ENCODE assay signal across 1 cellular context in the genomic region with DNA sequence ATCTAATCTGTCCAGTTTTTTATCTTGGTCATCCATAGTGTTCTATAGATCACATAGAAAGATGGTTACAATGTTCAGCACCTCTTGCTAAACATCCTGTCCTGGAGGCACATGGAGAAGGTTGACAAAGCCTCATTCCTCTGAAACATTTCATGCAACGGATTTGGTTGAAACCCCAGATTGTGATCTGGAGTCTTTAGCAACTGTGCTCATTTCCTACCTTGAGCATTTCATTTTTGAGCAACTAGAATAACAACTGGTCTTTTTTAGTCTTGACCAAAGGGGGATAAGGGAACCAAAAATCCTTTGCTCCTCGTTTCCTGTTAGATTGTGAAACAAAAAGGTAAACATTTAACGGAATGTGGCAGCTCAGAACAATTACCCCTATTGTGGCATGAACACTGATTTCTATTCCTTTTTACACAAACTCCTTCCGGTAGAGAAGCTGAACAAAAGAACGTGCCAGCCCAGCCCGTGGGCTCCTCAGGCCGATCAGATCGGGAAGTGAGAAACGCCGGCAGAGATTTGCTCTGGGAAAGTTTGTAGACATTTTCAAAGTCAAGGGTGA.
A peak's percentile ranks its signal among the peaks of the same experiment; 100 is the strongest.
TF ChIP-seq lines count a peak whose summit lies in the region.

No MANE protein-coding gene starts in this region.

TF ChIP-seq in HepG2, 621 proteins besides CTCF, POLR2A, EP300 and RAD21 (continued from another document and continues in another):
- no peak; the same call in 1 of the 2 replicates for TF ChIP-seq ZBTB10 (CRISPR knock-in tag; IDR thresholded peaks at IDR 0.05; ENCODE audit: borderline replicate concordance)
- TF ChIP-seq ARID3A (IDR thresholded peaks at IDR 0.05; ENCODE audit: low read depth, low read length): peak; percentile 54; the same call in 1 of the 2 replicates
- TF ChIP-seq POGK (CRISPR knock-in tag; conservative IDR thresholded peaks at IDR 0.05): peak; percentile 73
- TF ChIP-seq ZNF747 (CRISPR knock-in tag; IDR thresholded peaks at IDR 0.05; ENCODE audit: borderline replicate concordance): 0 out of 2 replicates have a peak, but pooled peaks have one; percentile 40
- TF ChIP-seq MIER2 (CRISPR knock-in tag; IDR thresholded peaks at IDR 0.05): no peak; the same call in none of the 2 replicates
- TF ChIP-seq, protein P1, sequence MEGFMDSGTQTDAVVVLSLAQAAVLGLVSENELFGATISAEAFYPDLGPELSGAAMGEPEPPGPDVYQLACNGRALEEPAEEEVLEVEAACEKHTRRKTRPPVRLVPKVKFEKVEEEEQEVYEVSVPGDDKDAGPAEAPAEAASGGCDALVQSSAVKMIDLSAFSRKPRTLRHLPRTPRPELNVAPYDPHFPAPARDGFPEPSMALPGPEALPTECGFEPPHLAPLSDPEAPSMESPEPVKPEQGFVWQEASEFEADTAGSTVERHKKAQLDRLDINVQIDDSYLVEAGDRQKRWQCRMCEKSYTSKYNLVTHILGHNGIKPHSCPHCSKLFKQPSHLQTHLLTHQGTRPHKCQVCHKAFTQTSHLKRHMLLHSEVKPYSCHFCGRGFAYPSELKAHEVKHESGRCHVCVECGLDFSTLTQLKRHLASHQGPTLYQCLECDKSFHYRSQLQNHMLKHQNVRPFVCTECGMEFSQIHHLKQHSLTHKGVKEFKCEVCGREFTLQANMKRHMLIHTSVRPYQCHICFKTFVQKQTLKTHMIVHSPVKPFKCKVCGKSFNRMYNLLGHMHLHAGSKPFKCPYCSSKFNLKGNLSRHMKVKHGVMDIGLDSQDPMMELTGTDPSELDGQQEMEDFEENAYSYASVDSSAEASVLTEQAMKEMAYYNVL (CRISPR knock-in tag; IDR thresholded peaks at IDR 0.05; ENCODE audit: borderline replicate concordance): peak; percentile 95
- TF ChIP-seq ZNF597 (CRISPR knock-in tag; IDR thresholded peaks at IDR 0.05): no peak
- TF ChIP-seq SMAD9 (CRISPR knock-in tag; IDR thresholded peaks at IDR 0.05): no peak
- TF ChIP-seq MAFG (CRISPR knock-in tag; IDR thresholded peaks at IDR 0.05): no peak
- no peak for TF ChIP-seq ZNF382 (CRISPR knock-in tag; IDR thresholded peaks at IDR 0.05; ENCODE audit: borderline replicate concordance)
- TF ChIP-seq RFXAP (CRISPR knock-in tag; IDR thresholded peaks at IDR 0.05; ENCODE audit: borderline replicate concordance): peak; percentile 32; the same call in 1 of the 2 replicates
- TF ChIP-seq SMC3 (IDR thresholded peaks at IDR 0.05; ENCODE audit: low read length): peak; percentile 14; the same call in 1 of the 2 replicates
- TF ChIP-seq SOX5 (CRISPR knock-in tag; IDR thresholded peaks at IDR 0.05; ENCODE audit: borderline replicate concordance): peak; percentile 99
- no peak for TF ChIP-seq MXD4 (CRISPR knock-in tag; IDR thresholded peaks at IDR 0.05)
- TF ChIP-seq FOXA1 (IDR thresholded peaks at IDR 0.05): no peak
- peak; percentile 82 for TF ChIP-seq FOXA1 (CRISPR knock-in tag; IDR thresholded peaks at IDR 0.05)
- TF ChIP-seq THRA (CRISPR knock-in tag; IDR thresholded peaks at IDR 0.05; ENCODE audit: borderline replicate concordance): peak; percentile 72; the same call in 1 of the 2 replicates
- TF ChIP-seq CREB1 (IDR thresholded peaks at IDR 0.05): no peak
- TF ChIP-seq CREB1 (CRISPR knock-in tag; IDR thresholded peaks at IDR 0.05): peak; percentile 81
- peak; percentile 13; the same call in 1 of the 2 replicates for TF ChIP-seq SIX4 (CRISPR knock-in tag; IDR thresholded peaks at IDR 0.05)
- TF ChIP-seq SALL2 (CRISPR knock-in tag; IDR thresholded peaks at IDR 0.05): no peak
- TF ChIP-seq GATAD2A (CRISPR knock-in tag; IDR thresholded peaks at IDR 0.05): peak; percentile 96
- TF ChIP-seq, protein P2, sequence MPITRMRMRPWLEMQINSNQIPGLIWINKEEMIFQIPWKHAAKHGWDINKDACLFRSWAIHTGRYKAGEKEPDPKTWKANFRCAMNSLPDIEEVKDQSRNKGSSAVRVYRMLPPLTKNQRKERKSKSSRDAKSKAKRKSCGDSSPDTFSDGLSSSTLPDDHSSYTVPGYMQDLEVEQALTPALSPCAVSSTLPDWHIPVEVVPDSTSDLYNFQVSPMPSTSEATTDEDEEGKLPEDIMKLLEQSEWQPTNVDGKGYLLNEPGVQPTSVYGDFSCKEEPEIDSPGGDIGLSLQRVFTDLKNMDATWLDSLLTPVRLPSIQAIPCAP (CRISPR knock-in tag; IDR thresholded peaks at IDR 0.05; ENCODE audit: low read depth): no peak
- no peak for TF ChIP-seq SATB2 (CRISPR knock-in tag; IDR thresholded peaks at IDR 0.05)
- TF ChIP-seq ZNF772 (CRISPR knock-in tag; IDR thresholded peaks at IDR 0.05): 0 out of 2 replicates have a peak, but pooled peaks have one; percentile 16
- 0 out of 2 replicates have a peak, but pooled peaks have one; percentile 51 for TF ChIP-seq ATF2 (CRISPR knock-in tag; IDR thresholded peaks at IDR 0.05)
- peak; percentile 43 for TF ChIP-seq KAT8 (CRISPR knock-in tag; IDR thresholded peaks at IDR 0.05)
- peak; percentile 91 for TF ChIP-seq ISL2 (CRISPR knock-in tag; IDR thresholded peaks at IDR 0.05)
- TF ChIP-seq, protein P3, sequence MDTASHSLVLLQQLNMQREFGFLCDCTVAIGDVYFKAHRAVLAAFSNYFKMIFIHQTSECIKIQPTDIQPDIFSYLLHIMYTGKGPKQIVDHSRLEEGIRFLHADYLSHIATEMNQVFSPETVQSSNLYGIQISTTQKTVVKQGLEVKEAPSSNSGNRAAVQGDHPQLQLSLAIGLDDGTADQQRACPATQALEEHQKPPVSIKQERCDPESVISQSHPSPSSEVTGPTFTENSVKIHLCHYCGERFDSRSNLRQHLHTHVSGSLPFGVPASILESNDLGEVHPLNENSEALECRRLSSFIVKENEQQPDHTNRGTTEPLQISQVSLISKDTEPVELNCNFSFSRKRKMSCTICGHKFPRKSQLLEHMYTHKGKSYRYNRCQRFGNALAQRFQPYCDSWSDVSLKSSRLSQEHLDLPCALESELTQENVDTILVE (CRISPR knock-in tag; IDR thresholded peaks at IDR 0.05): peak; percentile 78; the same call in 1 of the 2 replicates
- TF ChIP-seq, protein P4, sequence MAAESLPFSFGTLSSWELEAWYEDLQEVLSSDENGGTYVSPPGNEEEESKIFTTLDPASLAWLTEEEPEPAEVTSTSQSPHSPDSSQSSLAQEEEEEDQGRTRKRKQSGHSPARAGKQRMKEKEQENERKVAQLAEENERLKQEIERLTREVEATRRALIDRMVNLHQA (CRISPR knock-in tag; IDR thresholded peaks at IDR 0.05): no peak
- no peak for TF ChIP-seq ZFP1 (CRISPR knock-in tag; IDR thresholded peaks at IDR 0.05)
- TF ChIP-seq, protein P5, sequence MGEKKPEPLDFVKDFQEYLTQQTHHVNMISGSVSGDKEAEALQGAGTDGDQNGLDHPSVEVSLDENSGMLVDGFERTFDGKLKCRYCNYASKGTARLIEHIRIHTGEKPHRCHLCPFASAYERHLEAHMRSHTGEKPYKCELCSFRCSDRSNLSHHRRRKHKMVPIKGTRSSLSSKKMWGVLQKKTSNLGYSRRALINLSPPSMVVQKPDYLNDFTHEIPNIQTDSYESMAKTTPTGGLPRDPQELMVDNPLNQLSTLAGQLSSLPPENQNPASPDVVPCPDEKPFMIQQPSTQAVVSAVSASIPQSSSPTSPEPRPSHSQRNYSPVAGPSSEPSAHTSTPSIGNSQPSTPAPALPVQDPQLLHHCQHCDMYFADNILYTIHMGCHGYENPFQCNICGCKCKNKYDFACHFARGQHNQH (CRISPR knock-in tag; IDR thresholded peaks at IDR 0.05): peak; percentile 67; the same call in 1 of the 2 replicates
- TF ChIP-seq, protein P6, sequence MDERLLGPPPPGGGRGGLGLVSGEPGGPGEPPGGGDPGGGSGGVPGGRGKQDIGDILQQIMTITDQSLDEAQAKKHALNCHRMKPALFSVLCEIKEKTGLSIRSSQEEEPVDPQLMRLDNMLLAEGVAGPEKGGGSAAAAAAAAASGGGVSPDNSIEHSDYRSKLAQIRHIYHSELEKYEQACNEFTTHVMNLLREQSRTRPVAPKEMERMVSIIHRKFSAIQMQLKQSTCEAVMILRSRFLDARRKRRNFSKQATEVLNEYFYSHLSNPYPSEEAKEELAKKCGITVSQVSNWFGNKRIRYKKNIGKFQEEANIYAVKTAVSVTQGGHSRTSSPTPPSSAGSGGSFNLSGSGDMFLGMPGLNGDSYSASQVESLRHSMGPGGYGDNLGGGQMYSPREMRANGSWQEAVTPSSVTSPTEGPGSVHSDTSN (CRISPR knock-in tag; IDR thresholded peaks at IDR 0.05): no peak
- no peak for TF ChIP-seq ZNF660 (CRISPR knock-in tag; IDR thresholded peaks at IDR 0.05; ENCODE audit: borderline replicate concordance, low read depth)
- no peak for TF ChIP-seq ZNF326 (CRISPR knock-in tag; IDR thresholded peaks at IDR 0.05; ENCODE audit: borderline replicate concordance)
- 0 out of 3 replicates have a peak, but pooled peaks have one; percentile 8 for TF ChIP-seq MXI1 (IDR thresholded peaks at IDR 0.05; ENCODE audit: borderline replicate concordance, low read depth, low read length)
- no peak for TF ChIP-seq NCOA5 (CRISPR knock-in tag; IDR thresholded peaks at IDR 0.05)
- TF ChIP-seq ARNT (IDR thresholded peaks at IDR 0.05): no peak
- TF ChIP-seq ZNF256 (CRISPR knock-in tag; conservative IDR thresholded peaks at IDR 0.05): no peak
- TF ChIP-seq JARID2 (CRISPR knock-in tag; IDR thresholded peaks at IDR 0.05; ENCODE audit: insufficient replicate concordance): no peak
- TF ChIP-seq SMAD3 (CRISPR knock-in tag; IDR thresholded peaks at IDR 0.05): peak; percentile 40; the same call in 1 of the 2 replicates
